ENCODE assay signal across 1 cellular context in genomic region chr1:223707270-223708000, GRCh38.
TF ChIP-seq lines count a peak whose summit lies in the region.

No MANE protein-coding gene starts in this region.

TF ChIP-seq in SK-N-SH, 30 proteins besides CTCF, POLR2A, EP300 and RAD21 (continued from another document):
- TF ChIP-seq REST (IDR thresholded peaks at IDR 0.05; ENCODE audit: low read depth, low read length) (peak; percentile 29; the same call in 1 of the 2 replicates), RFX5 (IDR thresholded peaks at IDR 0.05; ENCODE audit: low read length) (no peak), ZBTB33 (IDR thresholded peaks at IDR 0.05; ENCODE audit: borderline replicate concordance, low read depth) (peak; percentile 49; the same call in 1 of the 2 replicates), USF1 (IDR thresholded peaks at IDR 0.05; ENCODE audit: borderline replicate concordance, low read depth) (0 out of 2 replicates have a peak, but pooled peaks have one; percentile 18), POLR2AphosphoS5 (IDR thresholded peaks at IDR 0.05; ENCODE audit: low read depth, low read length) (peak; percentile 73; the same call in 1 of the 2 replicates), SMC3 (IDR thresholded peaks at IDR 0.05; ENCODE audit: low read depth, low read length) (no peak), PBX3 (IDR thresholded peaks at IDR 0.05) (peak; percentile 87), TCF12 (IDR thresholded peaks at IDR 0.05) (peak; percentile 95), RCOR1 (IDR thresholded peaks at IDR 0.05; ENCODE audit: low read length) (no peak), FOXM1 (IDR thresholded peaks at IDR 0.05; ENCODE audit: low read depth) (peak; percentile 79; the same call in 1 of the 2 replicates), GATA2 (CRISPR knock-in tag; IDR thresholded peaks at IDR 0.05) (no peak), YY1 (IDR thresholded peaks at IDR 0.05; ENCODE audit: low read depth) (no peak; the same call in 1 of the 2 replicates)
TF ChIP-seq in SK-N-SH: peak in this region for 16.
